2 cellular contexts compared by ENCODE assay signal in the genomic region with DNA sequence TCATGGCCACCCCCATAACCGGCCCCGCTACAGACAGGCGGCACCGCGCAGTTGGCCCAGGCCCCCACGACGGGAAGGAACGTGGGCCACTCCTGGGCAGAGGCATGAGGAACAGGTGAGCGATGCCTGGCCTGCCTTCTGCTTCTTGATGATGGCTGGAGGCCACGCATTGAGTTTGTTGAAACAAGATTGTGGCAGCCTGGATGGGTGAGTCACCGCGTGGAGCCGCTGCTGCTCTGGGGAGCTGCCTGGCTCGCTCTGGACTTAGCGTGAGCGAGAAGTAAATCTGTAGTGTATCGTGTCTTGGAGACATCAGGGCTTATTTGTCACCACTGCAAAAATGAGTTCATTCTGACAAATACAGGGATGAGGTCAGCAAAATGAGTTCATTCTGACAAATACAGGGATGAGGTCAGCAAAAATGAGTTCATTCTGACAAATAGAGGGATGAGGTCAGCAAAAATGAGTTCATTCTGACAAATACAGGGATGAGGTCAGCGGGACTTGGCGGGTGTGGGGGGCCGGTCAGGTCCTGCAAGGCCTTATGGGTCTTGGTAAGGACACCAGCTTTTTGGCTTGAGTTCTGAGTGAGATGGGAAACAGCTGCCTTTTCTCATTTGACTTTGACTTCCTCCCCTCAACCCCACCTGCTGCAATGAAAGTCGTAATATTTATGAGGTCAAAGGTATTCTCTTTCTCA.
A peak's percentile ranks its signal among the peaks of the same experiment; 100 is the strongest.
TF ChIP-seq lines count a peak whose summit lies in the region.

No MANE protein-coding gene starts in this region.

TF ChIP-seq in HEK293, 187 proteins besides CTCF, POLR2A, EP300 and RAD21 (continued from another document and continues in another):
- TF ChIP-seq, protein P1, sequence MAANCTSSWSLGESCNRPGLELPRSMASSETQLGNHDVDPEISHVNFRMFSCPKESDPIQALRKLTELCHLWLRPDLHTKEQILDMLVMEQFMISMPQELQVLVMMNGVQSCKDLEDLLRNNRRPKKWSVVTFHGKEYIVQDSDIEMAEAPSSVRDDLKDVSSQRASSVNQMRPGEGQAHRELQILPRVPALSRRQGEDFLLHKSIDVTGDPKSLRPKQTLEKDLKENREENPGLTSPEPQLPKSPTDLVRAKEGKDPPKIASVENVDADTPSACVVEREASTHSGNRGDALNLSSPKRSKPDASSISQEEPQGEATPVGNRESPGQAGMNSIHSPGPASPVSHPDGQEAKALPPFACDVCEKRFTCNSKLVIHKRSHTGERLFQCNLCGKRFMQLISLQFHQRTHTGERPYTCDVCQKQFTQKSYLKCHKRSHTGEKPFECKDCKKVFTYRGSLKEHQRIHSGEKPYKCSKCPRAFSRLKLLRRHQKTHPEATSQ (tag by site-specific recombination; IDR thresholded peaks at IDR 0.05): peak; percentile 91
- peak; percentile 25; the same call in 1 of the 2 replicates for TF ChIP-seq ZNF140 (tag by site-specific recombination; IDR thresholded peaks at IDR 0.05)
- TF ChIP-seq ZNF37A (tag by site-specific recombination; IDR thresholded peaks at IDR 0.05): peak; percentile 16; the same call in 1 of the 2 replicates
- no peak; the same call in 1 of the 2 replicates for TF ChIP-seq ZNF146 (tag by site-specific recombination; IDR thresholded peaks at IDR 0.05)
- TF ChIP-seq, protein P2, sequence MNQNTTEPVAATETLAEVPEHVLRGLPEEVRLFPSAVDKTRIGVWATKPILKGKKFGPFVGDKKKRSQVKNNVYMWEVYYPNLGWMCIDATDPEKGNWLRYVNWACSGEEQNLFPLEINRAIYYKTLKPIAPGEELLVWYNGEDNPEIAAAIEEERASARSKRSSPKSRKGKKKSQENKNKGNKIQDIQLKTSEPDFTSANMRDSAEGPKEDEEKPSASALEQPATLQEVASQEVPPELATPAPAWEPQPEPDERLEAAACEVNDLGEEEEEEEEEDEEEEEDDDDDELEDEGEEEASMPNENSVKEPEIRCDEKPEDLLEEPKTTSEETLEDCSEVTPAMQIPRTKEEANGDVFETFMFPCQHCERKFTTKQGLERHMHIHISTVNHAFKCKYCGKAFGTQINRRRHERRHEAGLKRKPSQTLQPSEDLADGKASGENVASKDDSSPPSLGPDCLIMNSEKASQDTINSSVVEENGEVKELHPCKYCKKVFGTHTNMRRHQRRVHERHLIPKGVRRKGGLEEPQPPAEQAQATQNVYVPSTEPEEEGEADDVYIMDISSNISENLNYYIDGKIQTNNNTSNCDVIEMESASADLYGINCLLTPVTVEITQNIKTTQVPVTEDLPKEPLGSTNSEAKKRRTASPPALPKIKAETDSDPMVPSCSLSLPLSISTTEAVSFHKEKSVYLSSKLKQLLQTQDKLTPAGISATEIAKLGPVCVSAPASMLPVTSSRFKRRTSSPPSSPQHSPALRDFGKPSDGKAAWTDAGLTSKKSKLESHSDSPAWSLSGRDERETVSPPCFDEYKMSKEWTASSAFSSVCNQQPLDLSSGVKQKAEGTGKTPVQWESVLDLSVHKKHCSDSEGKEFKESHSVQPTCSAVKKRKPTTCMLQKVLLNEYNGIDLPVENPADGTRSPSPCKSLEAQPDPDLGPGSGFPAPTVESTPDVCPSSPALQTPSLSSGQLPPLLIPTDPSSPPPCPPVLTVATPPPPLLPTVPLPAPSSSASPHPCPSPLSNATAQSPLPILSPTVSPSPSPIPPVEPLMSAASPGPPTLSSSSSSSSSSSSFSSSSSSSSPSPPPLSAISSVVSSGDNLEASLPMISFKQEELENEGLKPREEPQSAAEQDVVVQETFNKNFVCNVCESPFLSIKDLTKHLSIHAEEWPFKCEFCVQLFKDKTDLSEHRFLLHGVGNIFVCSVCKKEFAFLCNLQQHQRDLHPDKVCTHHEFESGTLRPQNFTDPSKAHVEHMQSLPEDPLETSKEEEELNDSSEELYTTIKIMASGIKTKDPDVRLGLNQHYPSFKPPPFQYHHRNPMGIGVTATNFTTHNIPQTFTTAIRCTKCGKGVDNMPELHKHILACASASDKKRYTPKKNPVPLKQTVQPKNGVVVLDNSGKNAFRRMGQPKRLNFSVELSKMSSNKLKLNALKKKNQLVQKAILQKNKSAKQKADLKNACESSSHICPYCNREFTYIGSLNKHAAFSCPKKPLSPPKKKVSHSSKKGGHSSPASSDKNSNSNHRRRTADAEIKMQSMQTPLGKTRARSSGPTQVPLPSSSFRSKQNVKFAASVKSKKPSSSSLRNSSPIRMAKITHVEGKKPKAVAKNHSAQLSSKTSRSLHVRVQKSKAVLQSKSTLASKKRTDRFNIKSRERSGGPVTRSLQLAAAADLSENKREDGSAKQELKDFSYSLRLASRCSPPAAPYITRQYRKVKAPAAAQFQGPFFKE (tag by site-specific recombination; IDR thresholded peaks at IDR 0.05; ENCODE audit: borderline replicate concordance): no peak
- no peak for TF ChIP-seq MZF1 (tag by site-specific recombination; IDR thresholded peaks at IDR 0.05; ENCODE audit: borderline replicate concordance)
- TF ChIP-seq ZNF747 (tag by site-specific recombination; IDR thresholded peaks at IDR 0.05): no peak
- TF ChIP-seq ZSCAN16 (tag by site-specific recombination; IDR thresholded peaks at IDR 0.05): no peak
- TF ChIP-seq ZNF214 (tag by site-specific recombination; IDR thresholded peaks at IDR 0.05; ENCODE audit: borderline replicate concordance): no peak
- TF ChIP-seq SETDB1 (IDR thresholded peaks at IDR 0.05; ENCODE audit: insufficient read length, low read length): peak; percentile 100
- peak; percentile 86 for TF ChIP-seq KLF16 (tag by site-specific recombination; IDR thresholded peaks at IDR 0.05)
- 0 out of 2 replicates have a peak, but pooled peaks have one; percentile 37 for TF ChIP-seq ZNF239 (tag by site-specific recombination; IDR thresholded peaks at IDR 0.05)
- no peak for TF ChIP-seq ZNF610 (tag by site-specific recombination; IDR thresholded peaks at IDR 0.05; ENCODE audit: borderline replicate concordance)
- no peak for TF ChIP-seq ZFP3 (tag by site-specific recombination; IDR thresholded peaks at IDR 0.05; ENCODE audit: low read depth)
- peak; percentile 71; the same call in 1 of the 2 replicates for TF ChIP-seq ZBTB1 (tag by site-specific recombination; IDR thresholded peaks at IDR 0.05)
- TF ChIP-seq ZNF558 (tag by site-specific recombination; IDR thresholded peaks at IDR 0.05): peak; percentile 97
- TF ChIP-seq ZNF324 (tag by site-specific recombination; IDR thresholded peaks at IDR 0.05): peak; percentile 100
- peak; percentile 89; the same call in 1 of the 2 replicates for TF ChIP-seq ZNF114 (tag by site-specific recombination; IDR thresholded peaks at IDR 0.05)
- TF ChIP-seq, protein P3, sequence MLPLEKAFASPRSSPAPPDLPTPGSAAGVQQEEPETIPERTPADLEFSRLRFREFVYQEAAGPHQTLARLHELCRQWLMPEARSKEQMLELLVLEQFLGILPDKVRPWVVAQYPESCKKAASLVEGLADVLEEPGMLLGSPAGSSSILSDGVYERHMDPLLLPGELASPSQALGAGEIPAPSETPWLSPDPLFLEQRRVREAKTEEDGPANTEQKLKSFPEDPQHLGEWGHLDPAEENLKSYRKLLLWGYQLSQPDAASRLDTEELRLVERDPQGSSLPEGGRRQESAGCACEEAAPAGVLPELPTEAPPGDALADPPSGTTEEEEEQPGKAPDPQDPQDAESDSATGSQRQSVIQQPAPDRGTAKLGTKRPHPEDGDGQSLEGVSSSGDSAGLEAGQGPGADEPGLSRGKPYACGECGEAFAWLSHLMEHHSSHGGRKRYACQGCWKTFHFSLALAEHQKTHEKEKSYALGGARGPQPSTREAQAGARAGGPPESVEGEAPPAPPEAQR (tag by site-specific recombination; IDR thresholded peaks at IDR 0.05): peak; percentile 95
- peak; percentile 98 for TF ChIP-seq ZNF629 (tag by site-specific recombination; IDR thresholded peaks at IDR 0.05)
- no peak for TF ChIP-seq SCRT1 (tag by site-specific recombination; IDR thresholded peaks at IDR 0.05; ENCODE audit: borderline replicate concordance)
- TF ChIP-seq ZNF701 (tag by site-specific recombination; IDR thresholded peaks at IDR 0.05): no peak; the same call in 1 of the 2 replicates

TF ChIP-seq in HepG2, 621 proteins besides CTCF, POLR2A, EP300 and RAD21 (continued from another document and continues in another):
- TF ChIP-seq, protein P4, sequence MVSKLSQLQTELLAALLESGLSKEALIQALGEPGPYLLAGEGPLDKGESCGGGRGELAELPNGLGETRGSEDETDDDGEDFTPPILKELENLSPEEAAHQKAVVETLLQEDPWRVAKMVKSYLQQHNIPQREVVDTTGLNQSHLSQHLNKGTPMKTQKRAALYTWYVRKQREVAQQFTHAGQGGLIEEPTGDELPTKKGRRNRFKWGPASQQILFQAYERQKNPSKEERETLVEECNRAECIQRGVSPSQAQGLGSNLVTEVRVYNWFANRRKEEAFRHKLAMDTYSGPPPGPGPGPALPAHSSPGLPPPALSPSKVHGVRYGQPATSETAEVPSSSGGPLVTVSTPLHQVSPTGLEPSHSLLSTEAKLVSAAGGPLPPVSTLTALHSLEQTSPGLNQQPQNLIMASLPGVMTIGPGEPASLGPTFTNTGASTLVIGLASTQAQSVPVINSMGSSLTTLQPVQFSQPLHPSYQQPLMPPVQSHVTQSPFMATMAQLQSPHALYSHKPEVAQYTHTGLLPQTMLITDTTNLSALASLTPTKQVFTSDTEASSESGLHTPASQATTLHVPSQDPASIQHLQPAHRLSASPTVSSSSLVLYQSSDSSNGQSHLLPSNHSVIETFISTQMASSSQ (IDR thresholded peaks at IDR 0.05; ENCODE audit: low read depth): no peak
- TF ChIP-seq, protein P4 (CRISPR knock-in tag; IDR thresholded peaks at IDR 0.05; ENCODE audit: borderline replicate concordance): no peak
- TF ChIP-seq ZNF367 (CRISPR knock-in tag; IDR thresholded peaks at IDR 0.05; ENCODE audit: borderline replicate concordance): no peak
- TF ChIP-seq ZNF891 (CRISPR knock-in tag; IDR thresholded peaks at IDR 0.05): 0 out of 2 replicates have a peak, but pooled peaks have one; percentile 27
- no peak for TF ChIP-seq ZNF670 (CRISPR knock-in tag; IDR thresholded peaks at IDR 0.05; ENCODE audit: borderline replicate concordance)
- TF ChIP-seq, protein P5, sequence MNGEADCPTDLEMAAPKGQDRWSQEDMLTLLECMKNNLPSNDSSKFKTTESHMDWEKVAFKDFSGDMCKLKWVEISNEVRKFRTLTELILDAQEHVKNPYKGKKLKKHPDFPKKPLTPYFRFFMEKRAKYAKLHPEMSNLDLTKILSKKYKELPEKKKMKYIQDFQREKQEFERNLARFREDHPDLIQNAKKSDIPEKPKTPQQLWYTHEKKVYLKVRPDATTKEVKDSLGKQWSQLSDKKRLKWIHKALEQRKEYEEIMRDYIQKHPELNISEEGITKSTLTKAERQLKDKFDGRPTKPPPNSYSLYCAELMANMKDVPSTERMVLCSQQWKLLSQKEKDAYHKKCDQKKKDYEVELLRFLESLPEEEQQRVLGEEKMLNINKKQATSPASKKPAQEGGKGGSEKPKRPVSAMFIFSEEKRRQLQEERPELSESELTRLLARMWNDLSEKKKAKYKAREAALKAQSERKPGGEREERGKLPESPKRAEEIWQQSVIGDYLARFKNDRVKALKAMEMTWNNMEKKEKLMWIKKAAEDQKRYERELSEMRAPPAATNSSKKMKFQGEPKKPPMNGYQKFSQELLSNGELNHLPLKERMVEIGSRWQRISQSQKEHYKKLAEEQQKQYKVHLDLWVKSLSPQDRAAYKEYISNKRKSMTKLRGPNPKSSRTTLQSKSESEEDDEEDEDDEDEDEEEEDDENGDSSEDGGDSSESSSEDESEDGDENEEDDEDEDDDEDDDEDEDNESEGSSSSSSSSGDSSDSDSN (CRISPR knock-in tag; IDR thresholded peaks at IDR 0.05): no peak
- TF ChIP-seq MYC (CRISPR knock-in tag; IDR thresholded peaks at IDR 0.05; ENCODE audit: borderline replicate concordance): peak; percentile 18; the same call in 1 of the 2 replicates
- TF ChIP-seq ZNF75D (CRISPR knock-in tag; IDR thresholded peaks at IDR 0.05; ENCODE audit: borderline replicate concordance): no peak
- no peak for TF ChIP-seq ZNF562 (CRISPR knock-in tag; IDR thresholded peaks at IDR 0.05; ENCODE audit: borderline replicate concordance)
- no peak for TF ChIP-seq ELF4 (CRISPR knock-in tag; IDR thresholded peaks at IDR 0.05; ENCODE audit: borderline replicate concordance)
- TF ChIP-seq ZNF430 (CRISPR knock-in tag; IDR thresholded peaks at IDR 0.05): no peak
- TF ChIP-seq ZNF547 (CRISPR knock-in tag; IDR thresholded peaks at IDR 0.05): no peak
- no peak for TF ChIP-seq ZMAT3 (CRISPR knock-in tag; conservative IDR thresholded peaks at IDR 0.05)
- TF ChIP-seq ZFAT (CRISPR knock-in tag; conservative IDR thresholded peaks at IDR 0.05): no peak
- peak; percentile 20; the same call in 1 of the 2 replicates for TF ChIP-seq ZNF614 (CRISPR knock-in tag; IDR thresholded peaks at IDR 0.05; ENCODE audit: borderline replicate concordance)
- no peak for TF ChIP-seq NCOA2 (CRISPR knock-in tag; IDR thresholded peaks at IDR 0.05)
- no peak for TF ChIP-seq ARNT2 (CRISPR knock-in tag; IDR thresholded peaks at IDR 0.05; ENCODE audit: low read depth)
- 0 out of 2 replicates have a peak, but pooled peaks have one; percentile 19 for TF ChIP-seq GATAD2A (CRISPR knock-in tag; IDR thresholded peaks at IDR 0.05)
- TF ChIP-seq, protein P6, sequence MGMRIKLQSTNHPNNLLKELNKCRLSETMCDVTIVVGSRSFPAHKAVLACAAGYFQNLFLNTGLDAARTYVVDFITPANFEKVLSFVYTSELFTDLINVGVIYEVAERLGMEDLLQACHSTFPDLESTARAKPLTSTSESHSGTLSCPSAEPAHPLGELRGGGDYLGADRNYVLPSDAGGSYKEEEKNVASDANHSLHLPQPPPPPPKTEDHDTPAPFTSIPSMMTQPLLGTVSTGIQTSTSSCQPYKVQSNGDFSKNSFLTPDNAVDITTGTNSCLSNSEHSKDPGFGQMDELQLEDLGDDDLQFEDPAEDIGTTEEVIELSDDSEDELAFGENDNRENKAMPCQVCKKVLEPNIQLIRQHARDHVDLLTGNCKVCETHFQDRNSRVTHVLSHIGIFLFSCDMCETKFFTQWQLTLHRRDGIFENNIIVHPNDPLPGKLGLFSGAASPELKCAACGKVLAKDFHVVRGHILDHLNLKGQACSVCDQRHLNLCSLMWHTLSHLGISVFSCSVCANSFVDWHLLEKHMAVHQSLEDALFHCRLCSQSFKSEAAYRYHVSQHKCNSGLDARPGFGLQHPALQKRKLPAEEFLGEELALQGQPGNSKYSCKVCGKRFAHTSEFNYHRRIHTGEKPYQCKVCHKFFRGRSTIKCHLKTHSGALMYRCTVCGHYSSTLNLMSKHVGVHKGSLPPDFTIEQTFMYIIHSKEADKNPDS (CRISPR knock-in tag; IDR thresholded peaks at IDR 0.05): no peak
- TF ChIP-seq, protein P7, sequence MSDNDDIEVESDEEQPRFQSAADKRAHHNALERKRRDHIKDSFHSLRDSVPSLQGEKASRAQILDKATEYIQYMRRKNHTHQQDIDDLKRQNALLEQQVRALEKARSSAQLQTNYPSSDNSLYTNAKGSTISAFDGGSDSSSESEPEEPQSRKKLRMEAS (IDR thresholded peaks at IDR 0.05): no peak
- no peak for TF ChIP-seq MTA3 (CRISPR knock-in tag; IDR thresholded peaks at IDR 0.05)
